In genomic region chr7:121187676-121188075, GRCh38 we compare ENCODE assay signal across 19 cellular contexts.
DNase-seq lines count a peak whose midpoint lies in the region; ATAC-seq, FAIRE-seq and TF ChIP-seq lines count a peak whose summit lies in the region.
"Had no signal": no experiment of that assay in that cellular context is flagged by ENCODE, and none has a peak within 500 bp of the region (broad histone marks: within the 10 kb centered on the region; RNA-seq: fewer than 3 reads in every experiment).

No MANE protein-coding gene starts in this region.

- H3K36me3 ChIP-seq in BLaER1 treated with 17β-estradiol and CSF1 and Interleukin-3, amounts not matched to agents 10 nM and 100 nM: peaks cover 0 to 13% (median 10%) of the 10 kb centered on the region in 11 experiments; a peak in 15 of 22 replicates
- H3K36me3 ChIP-seq in Karpas-422 (ENCODE audit: insufficient read depth, low read length): no peaks in the 10 kb centered on the region
- peaks cover 84% of the 10 kb centered on the region for H3K36me3 ChIP-seq in K562 (ENCODE audit: control insufficient read depth, insufficient read depth, low read length)
- no peaks in the 10 kb centered on the region for H3K36me3 ChIP-seq in HepG2 (replicated peaks in 1 of 2; ENCODE audit: control insufficient read depth in 1 of 2, insufficient read depth in 2 of 2, low read length in 2 of 2)
- H3K36me3 ChIP-seq in esophagus squamous epithelium: no peaks in the 10 kb centered on the region
- H3K36me3 ChIP-seq: upper lobe of left lung had no signal

- H3K4me3 ChIP-seq in BLaER1 treated with 17β-estradiol and CSF1 and Interleukin-3, amounts not matched to agents 10 nM and 100 nM: peak overlapping the region in 3 of 10 experiments; percentile 7 to 25 (median 20); a peak in 3 of 20 replicates
- H3K4me3 ChIP-seq in Karpas-422 (ENCODE audit: low read length) (no peak overlapping the region), K562 (no peak overlapping the region), HepG2 (replicated peaks in 1 of 3; ENCODE audit: insufficient read depth in 1 of 3, low read depth in 2 of 3, low read length in 3 of 3) (no peak overlapping the region), esophagus squamous epithelium (no peak overlapping the region)
- H3K4me3 ChIP-seq: upper lobe of left lung had no signal

- CTCF ChIA-PET in K562 (lab: Yijun Ruan, JAX; ENCODE audit: low intra/inter-chr PET ratio): no interaction called here
- CTCF ChIA-PET in HepG2 (lab: Yijun Ruan, JAX; ENCODE audit: low intra/inter-chr PET ratio, low total read pairs): no interaction called here

- in situ Hi-C loops in K562 (cut with MboI): no loop called here
- in situ Hi-C loops in HepG2 (cut with HindIII; ENCODE audit: extremely low pct_ligation_motif_present, low pct_unique_long_range_greater_than_20kb): no loop called here

- no peak for TF ChIP-seq CTCF in K562 (IDR thresholded peaks at IDR 0.05 in 2 of 3, conservative IDR thresholded peaks at IDR 0.05 in 1 of 3; ENCODE audit: insufficient read depth in 2 of 3, low read depth in 1 of 3, low read length in 3 of 3)
- no peak for TF ChIP-seq CTCF in HepG2 (CRISPR knock-in tag; IDR thresholded peaks at IDR 0.05)
- no peak for TF ChIP-seq CTCF in esophagus squamous epithelium (IDR thresholded peaks at IDR 0.05)

- peak overlapping the region; percentile 60 to 76 (median 71); a peak in 21 of 22 replicates for H3K9ac ChIP-seq in BLaER1 treated with 17β-estradiol and CSF1 and Interleukin-3, amounts not matched to agents 10 nM and 100 nM
- H3K9ac ChIP-seq in Karpas-422 (ENCODE audit: low read length) (no peak overlapping the region), K562 (ENCODE audit: insufficient read depth in 1 of 2, low read depth in 2 of 2, low read length in 2 of 2) (no peak overlapping the region), HepG2 (ENCODE audit: insufficient read depth, low read depth, low read length) (no peak overlapping the region)

- peaks cover 11 to 15% (median 14%) of the 10 kb centered on the region in 11 experiments for H3K9me3 ChIP-seq in BLaER1 treated with 17β-estradiol and CSF1 and Interleukin-3, amounts not matched to agents 10 nM and 100 nM (replicated peaks in 1 of 11)
- H3K9me3 ChIP-seq in Karpas-422 (ENCODE audit: low read length) (no peaks in the 10 kb centered on the region), K562 (replicated peaks; ENCODE audit: control insufficient read depth, insufficient read depth, low read depth, low read length) (no peaks in the 10 kb centered on the region), HepG2 (ENCODE audit: low read length) (no peaks in the 10 kb centered on the region), esophagus squamous epithelium (no peaks in the 10 kb centered on the region)
- H3K9me3 ChIP-seq: upper lobe of left lung had no signal

- FAIRE-seq in K562 (lab: Jason Lieb, UNC) (no peak), HepG2 (lab: Jason Lieb, UNC) (no peak)

- DNase-seq in Karpas-422 (peak; percentile 27), K562 (ENCODE audit: extremely low read depth in 1 of 4, low spot score in 3 of 4) (no peak), HepG2 (ENCODE audit: low spot score) (no peak), esophagus squamous epithelium (lab: John Stamatoyannopoulos, UW) (no peak), NCI-H128 (lab: John Stamatoyannopoulos, UW; ENCODE audit: unreplicated experiment) (no peak)
- DNase-seq in NK-92 treated with Interleukin-12 subunit alpha and Interleukin-12 subunit beta, amount 100 ng/mL, for 24 hours (lab: John Stamatoyannopoulos, UW): no peak
- DNase-seq: activated CD4-positive, alpha-beta T cell treated with anti-CD3 and anti-CD28 coated beads for 4 hours; DMS153; effector CD4-positive, alpha-beta T cell; HFFc6; immature natural killer cell; KG1; NCI-H2081 treated with DMSO at 0.1 percent for 48 hours; NCI-H774; occipital lobe; T-helper 2 cell; upper lobe of left lung had no signal

- H4K20me1 ChIP-seq in BLaER1 treated with 17β-estradiol and CSF1 and Interleukin-3, amounts not matched to agents 10 nM and 100 nM: no peaks in the 10 kb centered on the region
- H4K20me1 ChIP-seq in Karpas-422 (ENCODE audit: insufficient read depth, low read depth, low read length) (no peaks in the 10 kb centered on the region), K562 (replicated peaks; ENCODE audit: control insufficient read depth, insufficient read depth, low read length) (no peaks in the 10 kb centered on the region), HepG2 (ENCODE audit: insufficient read depth, low read length) (no peaks in the 10 kb centered on the region)

- no peaks in the 10 kb centered on the region for H3K79me2 ChIP-seq in Karpas-422 (ENCODE audit: low read length)
- peaks cover 74% of the 10 kb centered on the region for H3K79me2 ChIP-seq in K562 (ENCODE audit: control insufficient read depth, insufficient read depth, low read length)
- no peaks in the 10 kb centered on the region for H3K79me2 ChIP-seq in HepG2 (ENCODE audit: insufficient read depth, low read length)

- no peak for TF ChIP-seq EP300 in K562 (IDR thresholded peaks at IDR 0.05; ENCODE audit: low read length)
- no peak for TF ChIP-seq EP300 in HepG2 (IDR thresholded peaks at IDR 0.05; ENCODE audit: low read depth in 2 of 2, low read length in 2 of 2)
- TF ChIP-seq EP300 in HepG2 (CRISPR knock-in tag; IDR thresholded peaks at IDR 0.05; ENCODE audit: borderline replicate concordance): no peak

- H2AFZ ChIP-seq in Karpas-422 (ENCODE audit: low read length) (no peak overlapping the region), K562 (ENCODE audit: low read depth, low read length) (no peak overlapping the region), HepG2 (ENCODE audit: low read length) (no peak overlapping the region)

- no peak for TF ChIP-seq POLR2A in K562 (conservative IDR thresholded peaks at IDR 0.05)
- no peak for TF ChIP-seq POLR2A in HepG2 (IDR thresholded peaks at IDR 0.05; ENCODE audit: insufficient read depth in 1 of 2, low read depth in 2 of 2, low read length in 2 of 2)
- no peak for TF ChIP-seq POLR2A in esophagus squamous epithelium (IDR thresholded peaks at IDR 0.05)

- no peak for TF ChIP-seq RAD21 in K562 (CRISPR knock-in tag; conservative IDR thresholded peaks at IDR 0.05 in 1 of 2, IDR thresholded peaks at IDR 0.05 in 1 of 2)
- no peak for TF ChIP-seq RAD21 in HepG2 (CRISPR knock-in tag; IDR thresholded peaks at IDR 0.05)

- H3K9me1 ChIP-seq in K562 (ENCODE audit: control insufficient read depth, insufficient read depth, low read length): no peaks in the 10 kb centered on the region

- no peak for ATAC-seq in K562
- no peak for ATAC-seq in HepG2
- no peak for ATAC-seq in HG03196 (IDR thresholded peaks at IDR 0.05; ENCODE audit: unreplicated experiment)

- 0 out of 2 replicates have a peak, but pooled peaks cover 5% of the 10 kb centered on the region for H3K9me2 ChIP-seq in Karpas-422 (replicated peaks; ENCODE audit: insufficient read depth, low read length)

- peak overlapping the region; percentile 67 to 93 (median 86); a peak in 21 of 22 replicates for H3K27ac ChIP-seq in BLaER1 treated with 17β-estradiol and CSF1 and Interleukin-3, amounts not matched to agents 10 nM and 100 nM
- H3K27ac ChIP-seq in Karpas-422 (ENCODE audit: low read length): no peak overlapping the region
- H3K27ac ChIP-seq in K562 (ENCODE audit: extremely low read depth, low read depth, low read length): peak overlapping the region; percentile 6; the same call in 1 of the 3 replicates
- H3K27ac ChIP-seq in HepG2 (ENCODE audit: extremely low read length, insufficient read depth, low read length): no peak overlapping the region
- H3K27ac ChIP-seq in esophagus squamous epithelium: no peak overlapping the region
- H3K27ac ChIP-seq: upper lobe of left lung had no signal

- BruUV-seq in K562 (replicated peaks; lab: Mats Ljungman, UMichigan) (no TSS peak), HepG2 (replicated peaks; lab: Mats Ljungman, UMichigan) (no TSS peak)

- peaks cover 68 to 97% (median 84%) of the 10 kb centered on the region in 10 experiments for H3K4me1 ChIP-seq in BLaER1 treated with 17β-estradiol and CSF1 and Interleukin-3, amounts not matched to agents 10 nM and 100 nM
- no peaks in the 10 kb centered on the region for H3K4me1 ChIP-seq in Karpas-422 (ENCODE audit: low read length)
- no peaks in the 10 kb centered on the region for H3K4me1 ChIP-seq in K562 (replicated peaks in 1 of 2; ENCODE audit: control insufficient read depth in 2 of 2, insufficient read depth in 2 of 2, low read length in 2 of 2)
- H3K4me1 ChIP-seq in HepG2 (ENCODE audit: insufficient read depth, low read length): no peaks in the 10 kb centered on the region
- H3K4me1 ChIP-seq in esophagus squamous epithelium: no peaks in the 10 kb centered on the region
- H3K4me1 ChIP-seq: upper lobe of left lung had no signal

- POLR2A ChIA-PET in K562 (lab: Yijun Ruan, JAX) (no interaction called here), HepG2 (lab: Yijun Ruan, JAX) (no interaction called here)

- H3K4me2 ChIP-seq in BLaER1 treated with 17β-estradiol and CSF1 and Interleukin-3, amounts not matched to agents 10 nM and 100 nM: peak overlapping the region; percentile 73 to 92 (median 82)
- no peak overlapping the region for H3K4me2 ChIP-seq in Karpas-422 (ENCODE audit: low read depth, low read length, poor library complexity, severe bottlenecking)
- H3K4me2 ChIP-seq in K562 (ENCODE audit: insufficient read depth, low read length): no peak overlapping the region
- H3K4me2 ChIP-seq in HepG2 (ENCODE audit: low read depth, low read length): no peak overlapping the region

- intact Hi-C loops in K562 (cut with micrococcal nuclease): no loop called here
- intact Hi-C loops in HepG2 (cut with micrococcal nuclease; ENCODE audit: unreplicated experiment): no loop called here
- intact Hi-C loops in esophagus squamous epithelium (cut with DNase I): no loop called here

- no peaks in the 10 kb centered on the region for H3K27me3 ChIP-seq in BLaER1 treated with 17β-estradiol and CSF1 and Interleukin-3, amounts not matched to agents 10 nM and 100 nM
- H3K27me3 ChIP-seq in Karpas-422 (ENCODE audit: low read length): 0 out of 2 replicates have a peak, but pooled peaks cover 2% of the 10 kb centered on the region
- no peaks in the 10 kb centered on the region for H3K27me3 ChIP-seq in K562 (ENCODE audit: control insufficient read depth in 2 of 2, insufficient read depth in 2 of 2, low read length in 2 of 2)
- no peaks in the 10 kb centered on the region for H3K27me3 ChIP-seq in HepG2 (ENCODE audit: control insufficient read depth in 1 of 2, insufficient read depth in 2 of 2, low read length in 2 of 2)
- H3K27me3 ChIP-seq in esophagus squamous epithelium: no peaks in the 10 kb centered on the region
- H3K27me3 ChIP-seq: upper lobe of left lung had no signal

TF ChIP-seq in HepG2, 621 proteins besides CTCF, POLR2A, EP300 and RAD21 (continues in another document):
- TF ChIP-seq ZNF180 (CRISPR knock-in tag; IDR thresholded peaks at IDR 0.05; ENCODE audit: borderline replicate concordance, low read depth) (no peak), TEF (CRISPR knock-in tag; IDR thresholded peaks at IDR 0.05) (no peak), RXRA (CRISPR knock-in tag; IDR thresholded peaks at IDR 0.05) (no peak), KDM2A (CRISPR knock-in tag; IDR thresholded peaks at IDR 0.05; ENCODE audit: borderline replicate concordance, low read depth) (no peak)

Comparison
In these comparisons a context has a peak if more than half of its experiments do, and no peak if none do; other contexts are left out.
1. H3K27ac ChIP-seq: peak in BLaER1 treated with 17β-estradiol and CSF1 and Interleukin-3, amounts not matched to agents 10 nM and 100 nM (11 of 11) and K562 (single experiment); none in Karpas-422 (single experiment), HepG2 (single experiment) and esophagus squamous epithelium (0 of 4).
2. H3K4me2 ChIP-seq: peak in BLaER1 treated with 17β-estradiol and CSF1 and Interleukin-3, amounts not matched to agents 10 nM and 100 nM (11 of 11); none in Karpas-422 (single experiment), K562 (single experiment) and HepG2 (single experiment).
3. H3K9ac ChIP-seq: peak in BLaER1 treated with 17β-estradiol and CSF1 and Interleukin-3, amounts not matched to agents 10 nM and 100 nM (11 of 11); none in Karpas-422 (single experiment), K562 (0 of 2) and HepG2 (single experiment).